In the genomic region with DNA sequence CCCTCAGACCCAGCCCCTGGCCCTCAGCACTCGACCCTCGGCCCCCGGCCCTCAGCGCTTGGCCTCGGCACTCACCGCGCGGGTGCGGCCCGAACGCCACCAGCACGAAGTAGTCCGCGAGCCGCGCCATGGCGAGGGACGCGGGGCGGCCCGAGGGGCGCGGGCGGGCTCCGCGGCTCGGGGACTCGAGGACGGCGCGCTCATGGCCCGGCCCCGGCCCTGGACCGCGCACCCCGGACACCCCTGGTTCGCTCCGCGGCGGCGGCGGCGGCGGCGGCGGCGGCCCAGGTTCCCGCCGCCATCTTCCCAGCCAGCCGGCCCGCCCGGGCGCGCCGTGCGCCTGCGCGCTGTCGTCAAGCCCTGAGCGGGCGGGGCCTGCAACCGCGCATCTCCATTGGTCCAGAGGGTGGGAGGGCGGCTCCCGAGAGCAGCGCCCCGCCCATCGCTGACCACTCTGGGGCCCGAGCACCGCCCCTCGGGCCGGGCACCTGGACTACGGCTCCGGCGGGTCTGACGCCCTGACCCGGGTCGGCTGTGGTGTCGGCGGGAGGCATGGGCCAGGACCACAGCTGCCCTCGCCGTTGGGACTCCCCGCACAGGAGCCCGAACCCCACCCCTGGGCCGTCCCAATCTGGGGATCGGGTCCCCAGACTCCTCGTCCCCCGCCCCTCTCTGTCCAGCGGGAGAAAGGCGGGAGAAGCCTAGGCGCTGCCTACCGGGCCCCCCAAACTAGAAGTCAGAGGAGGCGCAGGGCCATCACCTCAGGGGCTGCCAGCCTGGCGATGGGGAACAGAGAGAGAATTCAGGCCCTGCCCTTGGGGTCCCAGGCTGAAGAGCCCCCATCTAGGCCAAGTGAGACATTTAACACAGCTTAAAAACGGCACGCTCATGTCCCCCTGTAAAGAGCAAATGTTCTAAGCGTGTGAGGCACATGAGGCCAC, we compare ENCODE assay signal across 8 cellular contexts. TPM values are rescaled to one million over a fixed set of nuclear protein-coding genes. Genes with fewer than 3 reads are reported as not detected.
DNase-seq lines count a peak whose midpoint lies in the region; ATAC-seq and TF ChIP-seq lines count a peak whose summit lies in the region.

A gene with protein sequence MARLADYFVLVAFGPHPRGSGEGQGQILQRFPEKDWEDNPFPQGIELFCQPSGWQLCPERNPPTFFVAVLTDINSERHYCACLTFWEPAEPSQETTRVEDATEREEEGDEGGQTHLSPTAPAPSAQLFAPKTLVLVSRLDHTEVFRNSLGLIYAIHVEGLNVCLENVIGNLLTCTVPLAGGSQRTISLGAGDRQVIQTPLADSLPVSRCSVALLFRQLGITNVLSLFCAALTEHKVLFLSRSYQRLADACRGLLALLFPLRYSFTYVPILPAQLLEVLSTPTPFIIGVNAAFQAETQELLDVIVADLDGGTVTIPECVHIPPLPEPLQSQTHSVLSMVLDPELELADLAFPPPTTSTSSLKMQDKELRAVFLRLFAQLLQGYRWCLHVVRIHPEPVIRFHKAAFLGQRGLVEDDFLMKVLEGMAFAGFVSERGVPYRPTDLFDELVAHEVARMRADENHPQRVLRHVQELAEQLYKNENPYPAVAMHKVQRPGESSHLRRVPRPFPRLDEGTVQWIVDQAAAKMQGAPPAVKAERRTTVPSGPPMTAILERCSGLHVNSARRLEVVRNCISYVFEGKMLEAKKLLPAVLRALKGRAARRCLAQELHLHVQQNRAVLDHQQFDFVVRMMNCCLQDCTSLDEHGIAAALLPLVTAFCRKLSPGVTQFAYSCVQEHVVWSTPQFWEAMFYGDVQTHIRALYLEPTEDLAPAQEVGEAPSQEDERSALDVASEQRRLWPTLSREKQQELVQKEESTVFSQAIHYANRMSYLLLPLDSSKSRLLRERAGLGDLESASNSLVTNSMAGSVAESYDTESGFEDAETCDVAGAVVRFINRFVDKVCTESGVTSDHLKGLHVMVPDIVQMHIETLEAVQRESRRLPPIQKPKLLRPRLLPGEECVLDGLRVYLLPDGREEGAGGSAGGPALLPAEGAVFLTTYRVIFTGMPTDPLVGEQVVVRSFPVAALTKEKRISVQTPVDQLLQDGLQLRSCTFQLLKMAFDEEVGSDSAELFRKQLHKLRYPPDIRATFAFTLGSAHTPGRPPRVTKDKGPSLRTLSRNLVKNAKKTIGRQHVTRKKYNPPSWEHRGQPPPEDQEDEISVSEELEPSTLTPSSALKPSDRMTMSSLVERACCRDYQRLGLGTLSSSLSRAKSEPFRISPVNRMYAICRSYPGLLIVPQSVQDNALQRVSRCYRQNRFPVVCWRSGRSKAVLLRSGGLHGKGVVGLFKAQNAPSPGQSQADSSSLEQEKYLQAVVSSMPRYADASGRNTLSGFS (N-terminal part only) (minus strand): TSS at position 325 of the 941 bp plus-strand sequence. CDS start 195 bp downstream, at position 130.

- peaks cover under 1% of the 10 kb centered on the region for H3K27me3 Mint-ChIP-seq in T-helper 17 cell

- TF ChIP-seq POLR2A in transverse colon (IDR thresholded peaks at IDR 0.05) = peak; percentile 50

- peaks cover 45 to 49% (median 46%) of the 10 kb centered on the region in 4 donors for H3K4me1 ChIP-seq in transverse colon

- peaks cover 12% of the 10 kb centered on the region for H3K27me3 ChIP-seq in transverse colon

- H3K9me3 ChIP-seq in T-helper 17 cell (ENCODE audit: control insufficient read depth, low read length, poor library complexity, severe bottlenecking) = no peaks in the 10 kb centered on the region
- H3K9me3 ChIP-seq in transverse colon = no peaks in the 10 kb centered on the region

- DNase-seq in GM10248 (ENCODE audit: extremely low spot score) (peak; percentile 100), NCI-H1105 (lab: John Stamatoyannopoulos, UW) (peak; percentile 83), T-helper 17 cell (peak; percentile 84 to 88 (median 84)), amygdala (lab: John Stamatoyannopoulos, UW) (peak; percentile 41 to 94 (median 80)), left cardiac atrium (peak; percentile 94), posterior cingulate gyrus (peak; percentile 85 to 99 (median 93)), transverse colon (peak; percentile 94)

- peak within 1 kb of the TSS; percentile 67 to 92 (median 85) for H3K4me3 ChIP-seq in transverse colon

- TF ChIP-seq CTCF in GM10248 (IDR thresholded peaks at IDR 0.05; ENCODE audit: control extremely low read depth, extremely low read depth, low read depth, missing control alignments) = no peak
- TF ChIP-seq CTCF in transverse colon (IDR thresholded peaks at IDR 0.05) = no peak

- POLR2A ChIA-PET in GM10248 (lab: Yijun Ruan, JAX) = no interaction called here

- H3K36me3 Mint-ChIP-seq in T-helper 17 cell (ENCODE audit: low read depth) = peaks cover 3% of the 10 kb centered on the region

- 2% methylated on average over 48 of the region's 97 CpGs; no CpG with 5 or more reads in 1 of the 2 donors for WGBS in transverse colon (ENCODE audit: low coverage in 1 of 2), 2 donors

- H3K27ac Mint-ChIP-seq in T-helper 17 cell = peak within 1 kb of the TSS; percentile 97

- ATAC-seq in HG02588 (IDR thresholded peaks at IDR 0.05; ENCODE audit: unreplicated experiment) (peak; percentile 61), T-helper 17 cell (peak; percentile 77), left cardiac atrium (peak; percentile 97 to 98)

- H3K4me1 Mint-ChIP-seq in T-helper 17 cell = peaks cover 38% of the 10 kb centered on the region

- intact Hi-C loops in left cardiac atrium (cut with DNase I) = no loop called here
- intact Hi-C loops in posterior cingulate gyrus (cut with DNase I) = no loop called here
- intact Hi-C loops in transverse colon (cut with DNase I; ENCODE audit: low total_unique reads) = loop anchor here (10.0 kb wide), 1 partner anchor 220 kb away; a partner anchor contains a TSS

- no peaks in the 10 kb centered on the region for H3K36me3 ChIP-seq in transverse colon

- peak within 1 kb of the TSS; percentile 99 for H3K4me3 Mint-ChIP-seq in T-helper 17 cell

- peak within 1 kb of the TSS; percentile 88 to 92 (median 91) for H3K27ac ChIP-seq in transverse colon

- in situ Hi-C loops in transverse colon (cut with MboI; ENCODE audit: low pct_ligation_motif_present in 1 of 4, low pct_unique_long_range_greater_than_20kb in 1 of 4, low sequenced_read_pairs in 3 of 4) = no loop called here

- CTCF ChIA-PET in GM10248 (lab: Yijun Ruan, JAX) = no interaction called here

- no peak for TF ChIP-seq EP300 in transverse colon (IDR thresholded peaks at IDR 0.05; ENCODE audit: low read depth)

RNA-seq across cellular contexts. Expression of the gene that starts here (rescaled TPM):
- total RNA-seq in T-helper 17 cell (100 to 1,000 TPM; 202 to 217 TPM), left cardiac atrium (10 to 100 TPM; 44.9 to 54.4 TPM), transverse colon (100 to 1,000 TPM in 2 of 4 donors, 10 to 100 TPM in 2; 59.9 to 241 (median 108) TPM)

Comparison
In these comparisons a context has a peak if more than half of its experiments do, and no peak if none do; other contexts are left out.
1. Peak in every context shown above with its lines: DNase-seq, ATAC-seq, H3K4me3 ChIP-seq and H3K27ac ChIP-seq.